ENCODE assay signal across 12 cellular contexts in genomic region chr18:79545255-79545654, GRCh38.
"Had no signal": no experiment of that assay in that cellular context is flagged by ENCODE, and none has a peak within 500 bp of the region (broad histone marks: within the 10 kb centered on the region; RNA-seq: fewer than 3 reads in every experiment).

No MANE protein-coding gene starts in this region.

- ATAC-seq: activated CD4-positive, alpha-beta T cell treated with anti-CD3 and anti-CD28 coated beads for 36 hours; activated naive CD8-positive, alpha-beta T cell treated with anti-CD3 and anti-CD28 coated beads, Interleukin-2, amount 50 U/mL, for 24 hours; psoas muscle had no signal

- DNase-seq: activated CD4-positive, alpha-beta T cell treated with anti-CD3 and anti-CD28 coated beads for 36 hours; activated CD4-positive, alpha-beta T cell treated with anti-CD3 and anti-CD28 coated beads, Interleukin-2, amount 50 U/mL, for 48 hours; activated naive CD4-positive, alpha-beta T cell treated with Interleukin-2 at 50 U/mL for 16 hours; activated naive CD8-positive, alpha-beta T cell treated with anti-CD3 and anti-CD28 coated beads, Interleukin-2, amount 50 U/mL, for 24 hours; anterior cingulate cortex; erythroblast; foreskin melanocyte; midbrain; stimulated activated CD4-positive, alpha-beta T cell treated with anti-CD3 and anti-CD28 coated beads, Interleukin-4, amount 100 ng/mL, for 4 hours; stimulated activated naive CD4-positive, alpha-beta T cell; thyroid gland had no signal
